Comparison of ENCODE assay signal across 14 cellular contexts in the genomic region with DNA sequence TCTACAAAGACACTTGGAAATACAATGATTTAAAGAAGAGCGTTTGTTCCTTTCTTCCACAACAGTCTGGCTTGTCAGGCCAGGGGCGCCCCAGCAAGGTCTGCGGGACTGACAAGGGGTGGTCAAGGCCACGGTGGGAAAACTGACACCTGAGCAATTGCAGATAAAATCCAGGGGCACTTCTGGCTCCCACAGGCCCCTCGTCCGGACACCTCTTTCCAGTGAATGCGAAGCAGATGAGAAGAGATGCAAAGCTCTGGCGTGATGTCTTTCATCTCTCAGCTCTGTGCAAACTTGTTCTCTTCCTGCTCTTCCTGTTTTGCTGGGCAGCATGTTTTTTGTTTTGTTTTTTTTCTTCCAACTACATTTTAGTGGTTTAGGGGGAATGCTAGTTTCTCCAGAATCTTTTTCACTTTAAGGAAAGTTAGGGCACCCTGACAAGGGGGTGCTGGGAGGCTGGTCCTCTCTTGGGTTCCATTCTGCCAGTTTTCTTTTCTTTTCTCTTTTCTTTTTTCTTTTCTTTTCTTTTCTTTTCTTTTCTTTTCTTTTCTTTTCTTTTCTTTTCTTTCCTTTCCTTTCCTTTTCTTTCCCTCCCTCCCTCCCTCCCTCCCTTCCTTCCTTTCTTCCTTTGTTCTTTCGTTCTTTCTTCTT. TPM values are rescaled to one million over a fixed set of nuclear protein-coding genes. Genes with fewer than 3 reads are reported as not detected.
DNase-seq lines count a peak whose midpoint lies in the region; ATAC-seq and TF ChIP-seq lines count a peak whose summit lies in the region.
"Had no signal": no experiment of that assay in that cellular context is flagged by ENCODE, and none has a peak within 500 bp of the region (broad histone marks: within the 10 kb centered on the region; RNA-seq: fewer than 3 reads in every experiment).

No MANE protein-coding gene starts in this region.

- H3K9me3 ChIP-seq in heart right ventricle (peaks cover 0 to 4% (median 0%) of the 10 kb centered on the region in 11 donors), right cardiac atrium (ENCODE audit: control insufficient read depth, low read length) (no peaks in the 10 kb centered on the region), adrenal gland (replicated peaks in 1 of 3) (no peaks in the 10 kb centered on the region), muscle layer of duodenum (ENCODE audit: control insufficient read depth in 1 of 2, low read length in 2 of 2) (no peaks in the 10 kb centered on the region)
- H3K9me3 ChIP-seq: colonic mucosa, pancreas had no signal

- no peaks in the 10 kb centered on the region for H3K27me3 ChIP-seq in heart right ventricle
- H3K27me3 ChIP-seq in right cardiac atrium (ENCODE audit: control insufficient read depth, insufficient read depth), result no peaks in the 10 kb centered on the region
- H3K27me3 ChIP-seq in adrenal gland, result no peaks in the 10 kb centered on the region
- no peaks in the 10 kb centered on the region for H3K27me3 ChIP-seq in muscle layer of duodenum (ENCODE audit: low read depth, low read length)
- H3K27me3 ChIP-seq: colonic mucosa, pancreas had no signal

- H3K27ac ChIP-seq in heart right ventricle (peak overlapping the region in 7 of 10 donors; percentile 16 to 85 (median 82)), right cardiac atrium (ENCODE audit: low read length) (no peak overlapping the region), adrenal gland (peak overlapping the region in 4 of 5 donors; percentile 82 to 88 (median 85)), muscle layer of duodenum (ENCODE audit: low read length) (peak overlapping the region; percentile 82), urinary bladder (ENCODE audit: low read depth) (peak overlapping the region; percentile 32)
- H3K27ac ChIP-seq: colonic mucosa had no signal

- no peak for TF ChIP-seq POLR2A in adrenal gland (IDR thresholded peaks at IDR 0.05)

- H3K4me1 ChIP-seq in heart right ventricle (peaks cover 7 to 27% (median 22%) of the 10 kb centered on the region in 9 donors), right cardiac atrium (ENCODE audit: control insufficient read depth, insufficient read depth, low read length) (peaks cover 10% of the 10 kb centered on the region), adrenal gland (replicated peaks in 1 of 2) (peaks cover 26 to 37% of the 10 kb centered on the region in 2 donors), muscle layer of duodenum (ENCODE audit: control insufficient read depth in 1 of 2, insufficient read depth in 2 of 2, low read length in 2 of 2) (peaks cover 11 to 15% of the 10 kb centered on the region in 2 donors), urinary bladder (ENCODE audit: insufficient read depth) (no peaks in the 10 kb centered on the region)
- H3K4me1 ChIP-seq: colonic mucosa had no signal

- TF ChIP-seq CTCF in heart right ventricle (IDR thresholded peaks at IDR 0.05), result no peak
- no peak for TF ChIP-seq CTCF in adrenal gland (IDR thresholded peaks at IDR 0.05)

- intact Hi-C loops in heart right ventricle (cut with DNase I) (loop anchor here in 4 of 10 donors (5.0 kb wide), 1 partner anchor 39 kb away; no protein-coding TSS in a partner anchor), right cardiac atrium (cut with DNase I) (loop anchor here in 1 of 4 donors (5.0 kb wide), 1 partner anchor 39 kb away; no protein-coding TSS in a partner anchor), adrenal gland (cut with DNase I) (no loop called here)

- H3K36me3 ChIP-seq in heart right ventricle (no peaks in the 10 kb centered on the region), adrenal gland (replicated peaks in 1 of 2) (no peaks in the 10 kb centered on the region), muscle layer of duodenum (ENCODE audit: control insufficient read depth in 1 of 2, insufficient read depth in 2 of 2, low read length in 2 of 2) (no peaks in the 10 kb centered on the region), urinary bladder (ENCODE audit: insufficient read depth) (no peaks in the 10 kb centered on the region)
- H3K36me3 ChIP-seq: colonic mucosa, pancreas had no signal

- DNase-seq in heart right ventricle (no peak), right cardiac atrium (no peak), adrenal gland (no peak)
- DNase-seq: activated CD8-positive, alpha-beta T cell treated with anti-CD3 and anti-CD28 coated beads for 36 hours; activated naive CD8-positive, alpha-beta T cell treated with anti-CD3 and anti-CD28 coated beads, Interleukin-2, amount 10 ng/mL, durations not matched to agents 7 days and 5 days; colonic mucosa; NCI-H1092; NCI-H2227 treated with DMSO at 0.1 percent for 48 hours had no signal

- H3K4me3 ChIP-seq in heart right ventricle, result no peak overlapping the region
- no peak overlapping the region for H3K4me3 ChIP-seq in right cardiac atrium (ENCODE audit: low read length)
- no peak overlapping the region for H3K4me3 ChIP-seq in adrenal gland
- no peak overlapping the region for H3K4me3 ChIP-seq in muscle layer of duodenum (ENCODE audit: low read depth in 1 of 2, low read length in 2 of 2)
- no peak overlapping the region for H3K4me3 ChIP-seq in urinary bladder (ENCODE audit: low read depth, low read length)
- H3K4me3 ChIP-seq: colonic mucosa, pancreas had no signal

- 66% methylated on average over 9 of the region's 9 CpGs for whole genome bisulfite sequencing in heart right ventricle, 2 donors
- 52% methylated on average over 9 of the region's 9 CpGs for WGBS in right cardiac atrium
- WGBS in adrenal gland, 4 donors, result 50 to 61% (median 54%) methylated on average over 6 to 9 of the region's 9 CpGs
- WGBS in urinary bladder, result 45% methylated on average over 9 of the region's 9 CpGs

- ATAC-seq in heart right ventricle (no peak), right cardiac atrium (no peak), HG02885 (IDR thresholded peaks at IDR 0.05; ENCODE audit: poor library complexity, unreplicated experiment) (no peak), HG03280 (IDR thresholded peaks at IDR 0.05; ENCODE audit: unreplicated experiment) (no peak), HG02981 (IDR thresholded peaks at IDR 0.05; ENCODE audit: unreplicated experiment) (no peak)
- ATAC-seq: activated CD8-positive, alpha-beta T cell treated with anti-CD3 and anti-CD28 coated beads for 36 hours had no signal

RNA-seq across cellular contexts. Expression of a gene that starts 11.1 kb away (rescaled TPM):
- total RNA-seq in heart right ventricle (10 to 100 TPM; 28.2 to 49.1 (median 37.3) TPM), right cardiac atrium (10 to 100 TPM; 50.9 to 65.9 (median 56.6) TPM), adrenal gland (100 to 1,000 TPM in 1 of 8 donors, 10 to 100 TPM in 7; 48.0 to 151 (median 79.5) TPM), urinary bladder (43.1 TPM)
- polyA plus RNA-seq in heart right ventricle (10 to 100 TPM; 17.4 to 23.9 TPM), right cardiac atrium (27.0 TPM), adrenal gland (10 to 100 TPM; 21.0 to 87.3 (median 38.8) TPM), urinary bladder (82.0 TPM)

RNA-seq across cellular contexts. Expression of a gene that starts 39.3 kb away (rescaled TPM):
- total RNA-seq in heart right ventricle (10 to 100 TPM; 14.7 to 32.9 (median 24.0) TPM), right cardiac atrium (10 to 100 TPM; 23.8 to 51.1 (median 38.4) TPM), adrenal gland (10 to 100 TPM in 7 of 8 donors, 1 to 10 TPM in 1; 6.9 to 26.9 (median 13.4) TPM), urinary bladder (4.2 TPM)
- polyA plus RNA-seq in heart right ventricle (1 to 10 TPM; 8.6 to 9.2 TPM), right cardiac atrium (32.3 TPM), adrenal gland (1 to 10 TPM; 3.4 to 4.7 (median 4.4) TPM), urinary bladder (15.1 TPM)
